ENCODE assay signal across 8 cellular contexts in the genomic region with DNA sequence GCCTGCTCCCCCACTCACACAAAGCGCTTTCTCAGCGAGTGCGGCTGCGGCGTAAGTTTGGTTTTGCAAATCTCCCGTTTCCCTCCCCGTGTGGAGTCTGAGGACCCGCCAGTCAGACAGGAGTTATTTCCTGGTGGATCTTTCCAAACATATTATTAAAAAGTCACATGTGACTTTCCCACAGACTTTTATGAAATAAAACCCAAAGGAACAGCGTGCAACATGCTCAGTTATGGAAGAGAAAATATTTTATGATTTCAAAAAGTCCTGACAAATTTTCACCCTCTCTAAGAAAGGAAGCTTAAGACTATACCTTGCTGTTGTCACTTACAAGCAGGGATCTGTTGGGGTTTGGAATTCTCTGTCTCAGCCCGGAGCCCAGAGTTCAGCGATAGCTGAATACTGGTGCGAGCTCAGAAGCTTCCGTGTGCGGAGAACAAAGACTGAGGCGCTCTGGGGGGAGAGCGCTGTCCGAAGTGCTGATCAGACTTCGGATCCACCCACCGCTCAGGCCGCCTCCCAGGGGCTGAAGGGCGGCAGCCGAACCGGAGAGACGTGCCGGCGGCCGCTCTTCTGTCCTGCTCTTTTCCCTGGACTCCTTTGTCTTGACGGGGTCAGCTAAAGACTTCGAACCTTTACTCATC. TPM values are rescaled to one million over a fixed set of nuclear protein-coding genes. Genes with fewer than 3 reads are reported as not detected.
DNase-seq lines count a peak whose midpoint lies in the region; ATAC-seq, FAIRE-seq and TF ChIP-seq lines count a peak whose summit lies in the region.

No MANE protein-coding gene starts in this region.

- TF ChIP-seq CTCF in A549 (IDR thresholded peaks at IDR 0.05) (no peak), sigmoid colon (IDR thresholded peaks at IDR 0.05) (no peak)

- DNase-seq in A549 (ENCODE audit: low read depth in 1 of 2, low spot score in 1 of 2): peak; percentile 19 to 28
- peak; percentile 66 to 83 for DNase-seq in HAP-1 (ENCODE audit: low spot score in 2 of 2)
- peak; percentile 47 for DNase-seq in activated CD4-positive, alpha-beta T cell treated with anti-CD3 and anti-CD28 coated beads, Interleukin-2, amount 10 ng/mL, durations not matched to agents 7 days and 5 days
- DNase-seq in head of caudate nucleus: peak in 26 of 42 donors; percentile 21 to 75 (median 46)
- DNase-seq in stimulated activated CD4-positive, alpha-beta T cell treated with anti-CD3 and anti-CD28 coated beads, Interleukin-12 subunit alpha, Interleukin-12 subunit beta, amount 100 ng/mL, for 4 hours: peak; percentile 17
- no peak for DNase-seq in posterior vena cava (ENCODE audit: low spot score)
- no peak for DNase-seq in NCI-H2171 treated with DMSO at 0.1 percent for 48 hours (lab: John Stamatoyannopoulos, UW)
- DNase-seq in sigmoid colon: no peak

- no peaks in the 10 kb centered on the region for H3K9me3 ChIP-seq in A549
- H3K9me3 ChIP-seq in HAP-1: no peaks in the 10 kb centered on the region
- H3K9me3 ChIP-seq in sigmoid colon: no peaks in the 10 kb centered on the region

- H3K27ac Mint-ChIP-seq in activated CD4-positive, alpha-beta T cell treated with anti-CD3 and anti-CD28 coated beads, Interleukin-2, amount 10 ng/mL, durations not matched to agents 7 days and 5 days: no peak overlapping the region

- H3K4me2 ChIP-seq in A549: no peak overlapping the region

- no peak for FAIRE-seq in A549 (lab: Jason Lieb, UNC)

- H3K36me3 ChIP-seq in HAP-1 (replicated peaks) (no peaks in the 10 kb centered on the region), sigmoid colon (no peaks in the 10 kb centered on the region)

- H3K9me3 Mint-ChIP-seq in activated CD4-positive, alpha-beta T cell treated with anti-CD3 and anti-CD28 coated beads, Interleukin-2, amount 10 ng/mL, durations not matched to agents 7 days and 5 days: no peaks in the 10 kb centered on the region

- TF ChIP-seq EP300 in A549 (IDR thresholded peaks at IDR 0.05) (no peak), sigmoid colon (IDR thresholded peaks at IDR 0.05) (no peak)

- TF ChIP-seq POLR2A in A549 (IDR thresholded peaks at IDR 0.05; ENCODE audit: low read length): no peak
- TF ChIP-seq POLR2A in sigmoid colon (IDR thresholded peaks at IDR 0.05): no peak

- H3K4me1 ChIP-seq in A549 (no peaks in the 10 kb centered on the region), HAP-1 (no peaks in the 10 kb centered on the region), sigmoid colon (no peaks in the 10 kb centered on the region)

- H3K36me3 Mint-ChIP-seq in activated CD4-positive, alpha-beta T cell treated with anti-CD3 and anti-CD28 coated beads, Interleukin-2, amount 10 ng/mL, durations not matched to agents 7 days and 5 days (ENCODE audit: low read depth): no peaks in the 10 kb centered on the region

- peaks cover 25% of the 10 kb centered on the region for H3K27me3 ChIP-seq in HAP-1 (ENCODE audit: low read depth)
- H3K27me3 ChIP-seq in sigmoid colon: peaks cover 18 to 98% (median 63%) of the 10 kb centered on the region in 3 donors

- ATAC-seq in A549: peak; percentile 40 to 67; a peak in 4 of 6 replicates

- H3K4me3 ChIP-seq in A549 (no peak overlapping the region), HAP-1 (no peak overlapping the region), sigmoid colon (no peak overlapping the region)

- TF ChIP-seq RAD21 in A549 (conservative IDR thresholded peaks at IDR 0.05 in 1 of 2, IDR thresholded peaks at IDR 0.05 in 1 of 2): no peak

- intact Hi-C loops in head of caudate nucleus (cut with DNase I): no loop called here
- intact Hi-C loops in posterior vena cava (cut with DNase I): no loop called here
- intact Hi-C loops in sigmoid colon (cut with DNase I): no loop called here

- no peaks in the 10 kb centered on the region for H3K4me1 Mint-ChIP-seq in activated CD4-positive, alpha-beta T cell treated with anti-CD3 and anti-CD28 coated beads, Interleukin-2, amount 10 ng/mL, durations not matched to agents 7 days and 5 days

- H3K27ac ChIP-seq in A549 (no peak overlapping the region), sigmoid colon (no peak overlapping the region)

- 30% methylated on average over 28 of the region's 29 CpGs for WGBS in A549 (ENCODE audit: missing lambda C conversion rate)
- 16 to 20% methylated on average over 29 of the region's 29 CpGs for WGBS in sigmoid colon, 2 donors

- POLR2A ChIA-PET in A549 (lab: Yijun Ruan, JAX): no interaction called here
- POLR2A ChIA-PET in activated CD4-positive, alpha-beta T cell treated with anti-CD3 and anti-CD28 coated beads, Interleukin-2, amount 10 ng/mL, durations not matched to agents 7 days and 5 days (lab: Charles Lee): no interaction called here

- CTCF ChIA-PET in A549 (lab: Yijun Ruan, JAX): interaction anchor here (1.6 kb wide), 1 partner anchor 41 kb away, joined by 6 read pairs; no protein-coding TSS in a partner anchor
- CTCF ChIA-PET in activated CD4-positive, alpha-beta T cell treated with anti-CD3 and anti-CD28 coated beads, Interleukin-2, amount 10 ng/mL, durations not matched to agents 7 days and 5 days (lab: Charles Lee): interaction anchor here (0.7 to 1.0 kb wide), 2 partner anchors 79 to 124 kb away, joined by 3 read pairs; no protein-coding TSS in a partner anchor

- peaks cover 35% of the 10 kb centered on the region for H3K27me3 Mint-ChIP-seq in activated CD4-positive, alpha-beta T cell treated with anti-CD3 and anti-CD28 coated beads, Interleukin-2, amount 10 ng/mL, durations not matched to agents 7 days and 5 days

- in situ Hi-C loops in HAP-1 (cut with MboI; ENCODE audit: low sequenced_read_pairs): no loop called here

- H3K4me3 Mint-ChIP-seq in activated CD4-positive, alpha-beta T cell treated with anti-CD3 and anti-CD28 coated beads, Interleukin-2, amount 10 ng/mL, durations not matched to agents 7 days and 5 days: no peak overlapping the region

TF ChIP-seq in A549, 52 proteins besides CTCF, POLR2A, EP300 and RAD21:
- TF ChIP-seq, protein P1, sequence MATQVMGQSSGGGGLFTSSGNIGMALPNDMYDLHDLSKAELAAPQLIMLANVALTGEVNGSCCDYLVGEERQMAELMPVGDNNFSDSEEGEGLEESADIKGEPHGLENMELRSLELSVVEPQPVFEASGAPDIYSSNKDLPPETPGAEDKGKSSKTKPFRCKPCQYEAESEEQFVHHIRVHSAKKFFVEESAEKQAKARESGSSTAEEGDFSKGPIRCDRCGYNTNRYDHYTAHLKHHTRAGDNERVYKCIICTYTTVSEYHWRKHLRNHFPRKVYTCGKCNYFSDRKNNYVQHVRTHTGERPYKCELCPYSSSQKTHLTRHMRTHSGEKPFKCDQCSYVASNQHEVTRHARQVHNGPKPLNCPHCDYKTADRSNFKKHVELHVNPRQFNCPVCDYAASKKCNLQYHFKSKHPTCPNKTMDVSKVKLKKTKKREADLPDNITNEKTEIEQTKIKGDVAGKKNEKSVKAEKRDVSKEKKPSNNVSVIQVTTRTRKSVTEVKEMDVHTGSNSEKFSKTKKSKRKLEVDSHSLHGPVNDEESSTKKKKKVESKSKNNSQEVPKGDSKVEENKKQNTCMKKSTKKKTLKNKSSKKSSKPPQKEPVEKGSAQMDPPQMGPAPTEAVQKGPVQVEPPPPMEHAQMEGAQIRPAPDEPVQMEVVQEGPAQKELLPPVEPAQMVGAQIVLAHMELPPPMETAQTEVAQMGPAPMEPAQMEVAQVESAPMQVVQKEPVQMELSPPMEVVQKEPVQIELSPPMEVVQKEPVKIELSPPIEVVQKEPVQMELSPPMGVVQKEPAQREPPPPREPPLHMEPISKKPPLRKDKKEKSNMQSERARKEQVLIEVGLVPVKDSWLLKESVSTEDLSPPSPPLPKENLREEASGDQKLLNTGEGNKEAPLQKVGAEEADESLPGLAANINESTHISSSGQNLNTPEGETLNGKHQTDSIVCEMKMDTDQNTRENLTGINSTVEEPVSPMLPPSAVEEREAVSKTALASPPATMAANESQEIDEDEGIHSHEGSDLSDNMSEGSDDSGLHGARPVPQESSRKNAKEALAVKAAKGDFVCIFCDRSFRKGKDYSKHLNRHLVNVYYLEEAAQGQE (IDR thresholded peaks at IDR 0.05): peak; percentile 91
- TF ChIP-seq RARB (CRISPR knock-in tag; IDR thresholded peaks at IDR 0.05): no peak

RNA-seq across cellular contexts. Expression of a gene that starts 2.5 kb away (rescaled TPM):
- polyA plus RNA-seq in A549 (2011; rRNA removed) (0.22 and 0.29 TPM in 2 replicates), A549 (2017; fragmentation: RNase III; extraction: RNeasy Plus Mini Kit Qiagen cat#74134 plus additional on column Dnase treatment) (0.21 to 0.26 TPM (median 0.26 TPM) in 3 replicates), sigmoid colon (under 1 TPM in 1 of 3 donors, not detected in 2; 0.31 TPM)
- 0.10 and 0.13 TPM in 2 replicates for polyA plus RNA-seq in A549 (2012; cell fraction: cytosol; rRNA removed)
- polyA plus RNA-seq in A549 (2012; cell fraction: nucleus; rRNA removed): 0.20 and 0.47 TPM in 2 replicates
- 0.04 and 0.10 TPM in 2 replicates for polyA minus RNA-seq in A549 (2011; rRNA and poly(A)+ RNA removed)
- not detected for total RNA-seq in activated CD4-positive, alpha-beta T cell treated with anti-CD3 and anti-CD28 coated beads, Interleukin-2, amount 10 ng/mL, durations not matched to agents 7 days and 5 days
- total RNA-seq in posterior vena cava (not detected), sigmoid colon (1 to 10 TPM in 1 of 4 donors, under 1 TPM in 3; under 0.01 to 1.1 (median 0.22) TPM)

RNA-seq across cellular contexts. Expression of a gene that starts 54.4 kb away (rescaled TPM):
- polyA plus RNA-seq in A549 (2011; rRNA removed): not detected in 2 replicates
- polyA plus RNA-seq in A549 (2012; cell fraction: cytosol; rRNA removed): not detected in 2 replicates
- not detected in 2 replicates for polyA plus RNA-seq in A549 (2012; cell fraction: nucleus; rRNA removed)
- polyA plus RNA-seq in A549 (2017; fragmentation: RNase III; extraction: RNeasy Plus Mini Kit Qiagen cat#74134 plus additional on column Dnase treatment): not detected in 3 replicates
- polyA minus RNA-seq in A549 (2011; rRNA and poly(A)+ RNA removed): not detected in 2 replicates
- not detected for total RNA-seq in activated CD4-positive, alpha-beta T cell treated with anti-CD3 and anti-CD28 coated beads, Interleukin-2, amount 10 ng/mL, durations not matched to agents 7 days and 5 days
- not detected for total RNA-seq in posterior vena cava
- total RNA-seq in sigmoid colon: not detected
- polyA plus RNA-seq in sigmoid colon: not detected

Comparison
In these comparisons a context has a peak if more than half of its experiments do, and no peak if none do; other contexts are left out.
1. DNase-seq: peak in A549 (2 of 2), HAP-1 (2 of 2), activated CD4-positive, alpha-beta T cell treated with anti-CD3 and anti-CD28 coated beads, Interleukin-2, amount 10 ng/mL, durations not matched to agents 7 days and 5 days (single experiment), head of caudate nucleus (26 of 42) and stimulated activated CD4-positive, alpha-beta T cell treated with anti-CD3 and anti-CD28 coated beads, Interleukin-12 subunit alpha, Interleukin-12 subunit beta, amount 100 ng/mL, for 4 hours (single experiment); none in posterior vena cava (single experiment), NCI-H2171 treated with DMSO at 0.1 percent for 48 hours (single experiment) and sigmoid colon (single experiment).